ENCODE assay signal across 37 cellular contexts in the genomic region with DNA sequence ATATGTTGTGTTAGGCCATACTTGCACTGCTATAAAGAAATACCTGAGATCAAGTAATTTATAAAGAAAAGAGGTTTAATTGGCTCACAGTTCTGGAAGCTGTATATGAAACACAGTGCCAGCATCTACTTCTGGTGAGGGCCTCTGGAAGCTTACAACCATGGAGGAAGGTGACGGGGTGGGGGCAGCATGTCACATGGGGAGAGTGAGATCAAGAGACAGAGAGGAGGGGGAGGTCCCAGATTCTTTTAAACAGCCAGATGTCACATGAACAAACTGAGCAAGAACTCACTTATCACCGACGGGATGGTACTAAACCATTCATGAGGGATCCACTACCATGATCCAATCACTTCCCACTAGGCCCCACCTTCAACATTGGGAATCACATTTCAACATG. TPM values are rescaled to one million over a fixed set of nuclear protein-coding genes. Genes with fewer than 3 reads are reported as not detected.
"Had no signal": no experiment of that assay in that cellular context is flagged by ENCODE, and none has a peak within 500 bp of the region (broad histone marks: within the 10 kb centered on the region; RNA-seq: fewer than 3 reads in every experiment).

No MANE protein-coding gene starts in this region.

- H3K4me1 ChIP-seq: ascending aorta, breast epithelium had no signal

- H3K4me3 Mint-ChIP-seq: activated CD4-positive, alpha-beta memory T cell treated with anti-CD3 and anti-CD28 coated beads, Interleukin-2, amount 10 ng/mL, durations not matched to agents 7 days and 5 days; activated CD4-positive, alpha-beta T cell treated with anti-CD3 and anti-CD28 coated beads for 36 hours; activated CD4-positive, alpha-beta T cell treated with anti-CD3 and anti-CD28 coated beads, Interleukin-2, amount 10 ng/mL, durations not matched to agents 7 days and 5 days; activated CD8-positive, alpha-beta memory T cell treated with anti-CD3 and anti-CD28 coated beads, Interleukin-2, amount 10 ng/mL, durations not matched to agents 7 days and 5 days; activated CD8-positive, alpha-beta T cell treated with anti-CD3 and anti-CD28 coated beads, Interleukin-2, amount 10 ng/mL, durations not matched to agents 7 days and 5 days; activated naive CD4-positive, alpha-beta T cell treated with anti-CD3 and anti-CD28 coated beads, Interleukin-2, amount 10 ng/mL, durations not matched to agents 7 days and 5 days; activated naive CD4-positive, alpha-beta T cell treated with anti-CD3 and anti-CD28 coated beads, Interleukin-2, amount 50 U/mL, for 24 hours; activated naive CD8-positive, alpha-beta T cell; activated naive CD8-positive, alpha-beta T cell treated with anti-CD3 and anti-CD28 coated beads, Interleukin-2, amount 10 ng/mL, durations not matched to agents 7 days and 5 days; activated naive CD8-positive, alpha-beta T cell treated with anti-CD3 and anti-CD28 coated beads, Interleukin-2, amount 50 U/mL, for 24 hours; activated T-cell treated with anti-CD3 and anti-CD28 coated beads, Interleukin-2, amount 50 U/mL, for 24 hours; T-helper 1 cell treated with Interleukin-12 subunit alpha and Interleukin-12 subunit beta and Interleukin-4 antibody, amounts not matched to agents 30 μg/mL and 1 μg/mL, for 36 hours; T-helper 2 cell treated with Interferon-gamma antibody and Interleukin-4, amounts not matched to agents 5 μg/mL and 100 μg/mL, for 36 hours; WTC11 had no signal

- H3K27me3 ChIP-seq: ascending aorta, brain microvascular endothelial cell, breast epithelium had no signal

- DNase-seq: activated CD4-positive, alpha-beta memory T cell treated with anti-CD3 and anti-CD28 coated beads, Interleukin-2, amount 10 ng/mL, durations not matched to agents 7 days and 5 days; activated CD4-positive, alpha-beta T cell treated with anti-CD3 and anti-CD28 coated beads for 1 hour; activated CD4-positive, alpha-beta T cell treated with anti-CD3 and anti-CD28 coated beads for 36 hours; activated CD4-positive, alpha-beta T cell treated with anti-CD3 and anti-CD28 coated beads for 48 hours; activated CD4-positive, alpha-beta T cell treated with anti-CD3 and anti-CD28 coated beads, Interleukin-2, amount 10 ng/mL, durations not matched to agents 7 days and 5 days; activated CD4-positive, alpha-beta T cell treated with anti-CD3 and anti-CD28 coated beads, Interleukin-2, amount 50 U/mL, for 48 hours; activated CD4-positive, CD25-positive, alpha-beta regulatory T cell; activated CD8-positive, alpha-beta memory T cell treated with anti-CD3 and anti-CD28 coated beads for 24 hours; activated CD8-positive, alpha-beta memory T cell treated with anti-CD3 and anti-CD28 coated beads, Interleukin-2, amount 10 ng/mL, durations not matched to agents 7 days and 5 days; activated CD8-positive, alpha-beta memory T cell treated with anti-CD3 and anti-CD28 coated beads, Interleukin-2, amount 50 U/mL, for 48 hours; activated CD8-positive, alpha-beta T cell treated with anti-CD3 and anti-CD28 coated beads, Interleukin-2, amount 10 ng/mL, durations not matched to agents 7 days and 5 days; activated effector memory CD4-positive, alpha-beta T cell treated with Interleukin-2 at 50 U/mL for 16 hours; activated gamma-delta T cell; activated naive CD4-positive, alpha-beta T cell treated with anti-CD3 and anti-CD28 coated beads, Interleukin-2, amount 10 ng/mL, durations not matched to agents 7 days and 5 days; activated naive CD4-positive, alpha-beta T cell treated with Interleukin-2 at 50 U/mL for 16 hours; activated naive CD8-positive, alpha-beta T cell treated with anti-CD3 and anti-CD28 coated beads, Interleukin-2, amount 10 ng/mL, durations not matched to agents 7 days and 5 days; activated naive CD8-positive, alpha-beta T cell treated with anti-CD3 and anti-CD28 coated beads, Interleukin-2, amount 50 U/mL, for 24 hours; activated T-cell treated with anti-CD3 and anti-CD28 coated beads, Interleukin-2, amount 50 U/mL, for 24 hours; activated T-cell treated with anti-CD3 and anti-CD28 coated beads, Interleukin-2, amount 50 U/mL, for 48 hours; amygdala; anterior cingulate cortex; brain microvascular endothelial cell; central memory CD4-positive, alpha-beta T cell; T-helper 1 cell; T-helper 2 cell; T-helper 9 cell; WERI-Rb-1 had no signal

- H3K27ac Mint-ChIP-seq: activated CD4-positive, alpha-beta memory T cell treated with anti-CD3 and anti-CD28 coated beads, Interleukin-2, amount 10 ng/mL, durations not matched to agents 7 days and 5 days; activated CD4-positive, alpha-beta T cell treated with anti-CD3 and anti-CD28 coated beads for 36 hours; activated CD4-positive, alpha-beta T cell treated with anti-CD3 and anti-CD28 coated beads, Interleukin-2, amount 10 ng/mL, durations not matched to agents 7 days and 5 days; activated CD8-positive, alpha-beta memory T cell treated with anti-CD3 and anti-CD28 coated beads, Interleukin-2, amount 10 ng/mL, durations not matched to agents 7 days and 5 days; activated CD8-positive, alpha-beta T cell treated with anti-CD3 and anti-CD28 coated beads, Interleukin-2, amount 10 ng/mL, durations not matched to agents 7 days and 5 days; activated naive CD4-positive, alpha-beta T cell treated with anti-CD3 and anti-CD28 coated beads, Interleukin-2, amount 10 ng/mL, durations not matched to agents 7 days and 5 days; activated naive CD4-positive, alpha-beta T cell treated with anti-CD3 and anti-CD28 coated beads, Interleukin-2, amount 50 U/mL, for 24 hours; activated naive CD8-positive, alpha-beta T cell; activated naive CD8-positive, alpha-beta T cell treated with anti-CD3 and anti-CD28 coated beads, Interleukin-2, amount 10 ng/mL, durations not matched to agents 7 days and 5 days; activated naive CD8-positive, alpha-beta T cell treated with anti-CD3 and anti-CD28 coated beads, Interleukin-2, amount 50 U/mL, for 24 hours; activated T-cell treated with anti-CD3 and anti-CD28 coated beads, Interleukin-2, amount 50 U/mL, for 24 hours; activated T-helper 2 cell treated with anti-CD3 and anti-CD28 coated beads, Interferon-gamma antibody, Interleukin-2, Interleukin-4, amounts not matched to agents 10 μg/mL and 5 μg/mL and 100 μg/mL, durations not matched to agents 14 hours and 24 hours and 36 hours; T-helper 1 cell treated with Interleukin-12 subunit alpha and Interleukin-12 subunit beta and Interleukin-4 antibody, amounts not matched to agents 30 μg/mL and 1 μg/mL, for 36 hours; T-helper 2 cell treated with Interferon-gamma antibody and Interleukin-4, amounts not matched to agents 5 μg/mL and 100 μg/mL, for 36 hours; WTC11 had no signal

- H3K27me3 Mint-ChIP-seq: activated CD4-positive, alpha-beta memory T cell treated with anti-CD3 and anti-CD28 coated beads, Interleukin-2, amount 10 ng/mL, durations not matched to agents 7 days and 5 days; activated CD4-positive, alpha-beta T cell treated with anti-CD3 and anti-CD28 coated beads for 36 hours; activated CD4-positive, alpha-beta T cell treated with anti-CD3 and anti-CD28 coated beads, Interleukin-2, amount 10 ng/mL, durations not matched to agents 7 days and 5 days; activated CD8-positive, alpha-beta memory T cell treated with anti-CD3 and anti-CD28 coated beads, Interleukin-2, amount 10 ng/mL, durations not matched to agents 7 days and 5 days; activated naive CD4-positive, alpha-beta T cell treated with anti-CD3 and anti-CD28 coated beads, Interleukin-2, amount 10 ng/mL, durations not matched to agents 7 days and 5 days; activated naive CD4-positive, alpha-beta T cell treated with anti-CD3 and anti-CD28 coated beads, Interleukin-2, amount 50 U/mL, for 24 hours; activated naive CD8-positive, alpha-beta T cell; activated naive CD8-positive, alpha-beta T cell treated with anti-CD3 and anti-CD28 coated beads, Interleukin-2, amount 10 ng/mL, durations not matched to agents 7 days and 5 days; activated naive CD8-positive, alpha-beta T cell treated with anti-CD3 and anti-CD28 coated beads, Interleukin-2, amount 50 U/mL, for 24 hours; activated T-cell treated with anti-CD3 and anti-CD28 coated beads, Interleukin-2, amount 50 U/mL, for 24 hours had no signal

- H3K9me3 Mint-ChIP-seq: activated CD4-positive, alpha-beta memory T cell treated with anti-CD3 and anti-CD28 coated beads, Interleukin-2, amount 10 ng/mL, durations not matched to agents 7 days and 5 days; activated CD4-positive, alpha-beta T cell treated with anti-CD3 and anti-CD28 coated beads, Interleukin-2, amount 10 ng/mL, durations not matched to agents 7 days and 5 days; activated naive CD4-positive, alpha-beta T cell treated with anti-CD3 and anti-CD28 coated beads, Interleukin-2, amount 10 ng/mL, durations not matched to agents 7 days and 5 days; activated naive CD4-positive, alpha-beta T cell treated with anti-CD3 and anti-CD28 coated beads, Interleukin-2, amount 50 U/mL, for 24 hours; activated naive CD8-positive, alpha-beta T cell treated with anti-CD3 and anti-CD28 coated beads, Interleukin-2, amount 10 ng/mL, durations not matched to agents 7 days and 5 days; activated naive CD8-positive, alpha-beta T cell treated with anti-CD3 and anti-CD28 coated beads, Interleukin-2, amount 50 U/mL, for 24 hours; activated T-cell treated with anti-CD3 and anti-CD28 coated beads, Interleukin-2, amount 50 U/mL, for 24 hours; activated T-helper 2 cell treated with anti-CD3 and anti-CD28 coated beads, Interferon-gamma antibody, Interleukin-2, Interleukin-4, amounts not matched to agents 10 μg/mL and 5 μg/mL and 100 μg/mL, durations not matched to agents 14 hours and 24 hours and 36 hours; T-helper 1 cell treated with Interleukin-12 subunit alpha and Interleukin-12 subunit beta and Interleukin-4 antibody, amounts not matched to agents 30 μg/mL and 1 μg/mL, for 36 hours; T-helper 2 cell treated with Interferon-gamma antibody and Interleukin-4, amounts not matched to agents 5 μg/mL and 100 μg/mL, for 36 hours had no signal

- H3K9me3 ChIP-seq: ascending aorta, breast epithelium had no signal

- H3K36me3 ChIP-seq: ascending aorta, brain microvascular endothelial cell, breast epithelium, WERI-Rb-1 had no signal

- H3K36me3 Mint-ChIP-seq: activated CD8-positive, alpha-beta memory T cell treated with anti-CD3 and anti-CD28 coated beads, Interleukin-2, amount 10 ng/mL, durations not matched to agents 7 days and 5 days; activated naive CD4-positive, alpha-beta T cell treated with anti-CD3 and anti-CD28 coated beads, Interleukin-2, amount 10 ng/mL, durations not matched to agents 7 days and 5 days; WTC11 had no signal

- H3K27ac ChIP-seq: ascending aorta, brain microvascular endothelial cell, breast epithelium, WERI-Rb-1 had no signal

- H3K4me3 ChIP-seq: ascending aorta, breast epithelium had no signal

- ATAC-seq: activated CD4-positive, alpha-beta T cell treated with anti-CD3 and anti-CD28 coated beads for 36 hours; activated CD4-positive, CD25-positive, alpha-beta regulatory T cell treated with anti-CD3 and anti-CD28 coated beads, Interleukin-2, amount 50 U/mL, for 24 hours; activated CD8-positive, alpha-beta memory T cell treated with anti-CD3 and anti-CD28 coated beads, Interleukin-2, amount 10 ng/mL, durations not matched to agents 7 days and 5 days; activated CD8-positive, alpha-beta T cell treated with anti-CD3 and anti-CD28 coated beads, Interleukin-2, amount 10 ng/mL, durations not matched to agents 7 days and 5 days; activated naive CD8-positive, alpha-beta T cell treated with anti-CD3 and anti-CD28 coated beads, Interleukin-2, amount 50 U/mL, for 24 hours; WTC11 had no signal

- FAIRE-seq: TTC549 had no signal

- H3K4me1 Mint-ChIP-seq: activated CD4-positive, alpha-beta memory T cell treated with anti-CD3 and anti-CD28 coated beads, Interleukin-2, amount 10 ng/mL, durations not matched to agents 7 days and 5 days; activated CD4-positive, alpha-beta T cell treated with anti-CD3 and anti-CD28 coated beads for 36 hours; activated CD4-positive, alpha-beta T cell treated with anti-CD3 and anti-CD28 coated beads, Interleukin-2, amount 10 ng/mL, durations not matched to agents 7 days and 5 days; activated CD8-positive, alpha-beta memory T cell treated with anti-CD3 and anti-CD28 coated beads, Interleukin-2, amount 10 ng/mL, durations not matched to agents 7 days and 5 days; activated naive CD4-positive, alpha-beta T cell treated with anti-CD3 and anti-CD28 coated beads, Interleukin-2, amount 10 ng/mL, durations not matched to agents 7 days and 5 days; activated naive CD4-positive, alpha-beta T cell treated with anti-CD3 and anti-CD28 coated beads, Interleukin-2, amount 50 U/mL, for 24 hours; activated naive CD8-positive, alpha-beta T cell treated with anti-CD3 and anti-CD28 coated beads, Interleukin-2, amount 50 U/mL, for 24 hours had no signal

RNA-seq across cellular contexts. Expression of a gene that starts 51.5 kb away (rescaled TPM):
- total RNA-seq: ascending aorta had no signal
